In genomic region chr1:16874968-16875367, GRCh38 we compare ENCODE assay signal across 2 cellular contexts. TPM values are rescaled to one million over a fixed set of nuclear protein-coding genes. Genes with fewer than 3 reads are reported as not detected.
"Had no signal": no experiment of that assay in that cellular context is flagged by ENCODE, and none has a peak within 500 bp of the region (broad histone marks: within the 10 kb centered on the region; RNA-seq: fewer than 3 reads in every experiment).

No MANE protein-coding gene starts in this region.

RNA-seq across cellular contexts. Expression of gene RNU1-2, which starts 20.8 kb away (rescaled TPM):
- polyA plus RNA-seq: adrenal gland, aorta had no signal
